In the genomic region with DNA sequence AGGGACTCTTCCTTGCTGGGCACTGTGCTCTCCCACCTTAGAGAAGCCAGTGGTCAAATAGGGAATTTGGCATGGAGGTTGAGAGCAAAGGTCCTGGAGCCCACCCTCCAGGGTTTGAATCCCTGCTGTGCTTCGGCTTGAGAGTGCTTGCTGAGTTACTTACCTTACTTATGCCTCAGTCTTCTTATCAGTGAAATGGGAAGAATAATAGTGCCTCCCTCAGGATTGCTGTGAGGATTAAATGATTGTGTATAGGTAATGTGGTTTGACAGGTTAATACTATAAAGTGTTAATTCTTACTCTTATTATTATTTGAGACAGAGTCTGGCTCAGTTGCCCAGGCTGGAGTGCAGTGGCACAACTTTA, we compare ENCODE assay signal across 14 cellular contexts.
"Had no signal": no experiment of that assay in that cellular context is flagged by ENCODE, and none has a peak within 500 bp of the region (broad histone marks: within the 10 kb centered on the region; RNA-seq: fewer than 3 reads in every experiment).

No MANE protein-coding gene starts in this region.

- H3K4me1 Mint-ChIP-seq: naive B cell, nephron had no signal

- H3K9me3 Mint-ChIP-seq: dendritic cell treated with granulocyte-macrophage colony-stimulating factor and Interleukin-4, amounts not matched to agents 40 ng/mL and 50 ng/mL, for 4 days; naive B cell; nephron; stimulated activated memory B cell treated with anti-CD40 and anti-IgM and Interleukin-4, amounts not matched to agents 10 μg/mL and 1 μg/mL and 100 μg/mL, for 72 hours; stimulated activated naive CD8-positive, alpha-beta T cell treated with anti-CD3 and anti-CD28 coated beads, Interleukin-15, amount 100 ng/mL, for 72 hours had no signal

- H3K27me3 Mint-ChIP-seq: dendritic cell treated with granulocyte-macrophage colony-stimulating factor and Interleukin-4, amounts not matched to agents 40 ng/mL and 50 ng/mL, for 4 days; naive B cell; progenitor cell of endocrine pancreas; stimulated activated memory B cell treated with anti-CD40 and anti-IgM and Interleukin-4, amounts not matched to agents 10 μg/mL and 1 μg/mL and 100 μg/mL, for 72 hours had no signal

- H3K27ac ChIP-seq: foreskin keratinocyte, hepatocyte, pancreas, testis, tibial nerve, upper lobe of right lung, vagina had no signal

- H3K4me3 ChIP-seq: hepatocyte, pancreas, testis, tibial nerve, upper lobe of right lung, vagina had no signal

- H3K36me3 ChIP-seq: pancreas, upper lobe of right lung, vagina had no signal

- H3K79me2 ChIP-seq: hepatocyte had no signal

- H3K4me2 ChIP-seq: hepatocyte had no signal

- H3K27ac Mint-ChIP-seq: dendritic cell treated with granulocyte-macrophage colony-stimulating factor and Interleukin-4, amounts not matched to agents 40 ng/mL and 50 ng/mL, for 4 days; nephron; progenitor cell of endocrine pancreas; stimulated activated memory B cell treated with anti-CD40 and anti-IgM and Interleukin-4, amounts not matched to agents 10 μg/mL and 1 μg/mL and 100 μg/mL, for 72 hours; stimulated activated naive CD8-positive, alpha-beta T cell treated with anti-CD3 and anti-CD28 coated beads, Interleukin-15, amount 100 ng/mL, for 72 hours had no signal

- H3K36me3 Mint-ChIP-seq: naive B cell had no signal

- H3K4me1 ChIP-seq: pancreas, testis, tibial nerve, upper lobe of right lung, vagina had no signal

- H3K9me3 ChIP-seq: pancreas, testis, tibial nerve, upper lobe of right lung, vagina had no signal

- H3K27me3 ChIP-seq: hepatocyte, pancreas, testis, tibial nerve, upper lobe of right lung, vagina had no signal

- H3K4me3 Mint-ChIP-seq: dendritic cell treated with granulocyte-macrophage colony-stimulating factor and Interleukin-4, amounts not matched to agents 40 ng/mL and 50 ng/mL, for 4 days; naive B cell; nephron; stimulated activated memory B cell treated with anti-CD40 and anti-IgM and Interleukin-4, amounts not matched to agents 10 μg/mL and 1 μg/mL and 100 μg/mL, for 72 hours; stimulated activated naive CD8-positive, alpha-beta T cell treated with anti-CD3 and anti-CD28 coated beads, Interleukin-15, amount 100 ng/mL, for 72 hours had no signal

- H2AFZ ChIP-seq: hepatocyte had no signal

- FAIRE-seq: colon had no signal
